In genomic region chr1:168561989-168562388, GRCh38 we compare ENCODE assay signal across 1 cellular context.
TF ChIP-seq lines count a peak whose summit lies in the region.

No MANE protein-coding gene starts in this region.

TF ChIP-seq in GM12878, 131 proteins besides CTCF, POLR2A, EP300 and RAD21 (continued from another document):
- TF ChIP-seq MEF2A (IDR thresholded peaks at IDR 0.05; ENCODE audit: insufficient read depth, low read depth, low read length) (0 out of 2 replicates have a peak, but pooled peaks have one; percentile 28), RUNX3 (IDR thresholded peaks at IDR 0.05; ENCODE audit: low read length) (peak; percentile 9; the same call in 1 of the 2 replicates), MEF2B (IDR thresholded peaks at IDR 0.05; ENCODE audit: partially characterized antibody, poor library complexity, severe bottlenecking) (peak; percentile 63), ZBTB4 (CRISPR knock-in tag; IDR thresholded peaks at IDR 0.05) (no peak), TCF12 (IDR thresholded peaks at IDR 0.05; ENCODE audit: low read depth, low read length) (no peak), IKZF1 (conservative IDR thresholded peaks at IDR 0.05) (peak; percentile 32), SKIL (IDR thresholded peaks at IDR 0.05; ENCODE audit: low read depth, poor library complexity, severe bottlenecking) (no peak), ETV6 (conservative IDR thresholded peaks at IDR 0.05 in 1 of 2, IDR thresholded peaks at IDR 0.05 in 1 of 2; ENCODE audit: borderline replicate concordance in 1 of 2, low read depth in 1 of 2) (no peak), CUX1 (IDR thresholded peaks at IDR 0.05; ENCODE audit: insufficient replicate concordance, low read depth, low read length) (no peak), EED (IDR thresholded peaks at IDR 0.05; ENCODE audit: low read depth) (no peak), MLLT1 (IDR thresholded peaks at IDR 0.05) (no peak), ZNF207 (IDR thresholded peaks at IDR 0.05; ENCODE audit: borderline replicate concordance) (no peak), MTA2 (IDR thresholded peaks at IDR 0.05; ENCODE audit: low read depth) (peak; percentile 66; the same call in 1 of the 2 replicates), EGR1 (IDR thresholded peaks at IDR 0.05; ENCODE audit: borderline replicate concordance in 1 of 2, low read depth in 2 of 2, low read length in 2 of 2) (no peak), PAX5 (IDR thresholded peaks at IDR 0.05; ENCODE audit: borderline replicate concordance, low read depth, low read length) (no peak), NR2F1 (conservative IDR thresholded peaks at IDR 0.05) (peak; percentile 59), RB1 (IDR thresholded peaks at IDR 0.05; ENCODE audit: borderline replicate concordance) (no peak)
